8 cellular contexts compared by ENCODE assay signal in the genomic region with DNA sequence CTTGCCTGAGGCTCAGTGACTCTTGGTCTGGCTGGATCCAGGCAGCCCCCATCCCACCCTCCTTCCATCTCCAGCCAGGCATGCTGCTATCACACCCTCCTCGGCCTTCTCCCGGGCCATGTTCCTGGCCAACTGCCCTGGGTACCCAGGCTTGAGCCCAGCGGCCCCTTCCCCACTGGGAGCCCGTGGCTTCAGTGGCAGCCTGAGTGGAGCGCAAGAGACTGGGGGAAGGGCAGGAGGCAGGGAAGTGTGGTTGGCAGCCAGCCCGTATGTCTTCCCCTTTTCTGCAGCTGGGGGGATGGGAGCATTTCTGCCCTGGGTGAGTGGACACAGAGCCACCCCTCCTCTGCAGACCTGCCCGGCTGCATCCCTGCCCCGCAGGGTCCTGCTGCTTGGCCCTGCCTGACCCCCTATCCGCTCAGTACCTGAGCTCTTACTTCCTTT.
DNase-seq lines count a peak whose midpoint lies in the region; ATAC-seq and TF ChIP-seq lines count a peak whose summit lies in the region.

No MANE protein-coding gene starts in this region.

- DNase-seq in H7: peak; percentile 81
- peak; percentile 97 for DNase-seq in OCI-M1 (lab: John Stamatoyannopoulos, UW)
- peak; percentile 82 for DNase-seq in cardiac septum (ENCODE audit: low spot score)
- peak; percentile 72 for DNase-seq in pons (ENCODE audit: low spot score)
- DNase-seq in DMS114 treated with DMSO at 0.1 percent for 48 hours (lab: John Stamatoyannopoulos, UW; ENCODE audit: unreplicated experiment): no peak
- DNase-seq in activated CD4-positive, alpha-beta T cell treated with anti-CD3 and anti-CD28 coated beads, Interleukin-2, amount 10 ng/mL, durations not matched to agents 24 days and 14 days: no peak
- DNase-seq in GM10248 (ENCODE audit: extremely low spot score): no peak

- H3K27me3 Mint-ChIP-seq in activated CD4-positive, alpha-beta T cell treated with anti-CD3 and anti-CD28 coated beads, Interleukin-2, amount 10 ng/mL, durations not matched to agents 24 days and 14 days: peaks cover 1% of the 10 kb centered on the region

- no peak for TF ChIP-seq CTCF in GM10248 (IDR thresholded peaks at IDR 0.05; ENCODE audit: control extremely low read depth, extremely low read depth, low read depth, missing control alignments)

- CTCF ChIA-PET in GM10248 (lab: Yijun Ruan, JAX): interaction anchor here (1.0 to 1.1 kb wide), 2 partner anchors 13 to 95 kb away, joined by 3 to 4 read pairs; no protein-coding TSS in a partner anchor

- H3K36me3 Mint-ChIP-seq in activated CD4-positive, alpha-beta T cell treated with anti-CD3 and anti-CD28 coated beads, Interleukin-2, amount 10 ng/mL, durations not matched to agents 24 days and 14 days (ENCODE audit: low read depth): no peaks in the 10 kb centered on the region

- H3K36me3 ChIP-seq in H7 (replicated peaks; ENCODE audit: control insufficient read depth, insufficient read depth, low read length): peaks cover 2% of the 10 kb centered on the region; the same call in 1 of the 2 replicates

- no peaks in the 10 kb centered on the region for H3K27me3 ChIP-seq in H7 (ENCODE audit: control insufficient read depth, insufficient read depth, low read length)

- intact Hi-C loops in cardiac septum (cut with DNase I): no loop called here
- intact Hi-C loops in activated CD4-positive, alpha-beta T cell treated with anti-CD3 and anti-CD28 coated beads, Interleukin-2, amount 10 ng/mL, durations not matched to agents 24 days and 14 days (cut with micrococcal nuclease): no loop called here

- H3K27ac Mint-ChIP-seq in activated CD4-positive, alpha-beta T cell treated with anti-CD3 and anti-CD28 coated beads, Interleukin-2, amount 10 ng/mL, durations not matched to agents 24 days and 14 days: no peak overlapping the region

- POLR2A ChIA-PET in GM10248 (lab: Yijun Ruan, JAX): no interaction called here

- no peak overlapping the region for H3K4me3 Mint-ChIP-seq in activated CD4-positive, alpha-beta T cell treated with anti-CD3 and anti-CD28 coated beads, Interleukin-2, amount 10 ng/mL, durations not matched to agents 24 days and 14 days

- H3K9me3 Mint-ChIP-seq in activated CD4-positive, alpha-beta T cell treated with anti-CD3 and anti-CD28 coated beads, Interleukin-2, amount 10 ng/mL, durations not matched to agents 24 days and 14 days: no peaks in the 10 kb centered on the region

- no peak overlapping the region for H3K4me3 ChIP-seq in H7 (ENCODE audit: insufficient read depth, low read depth, low read length)

- no peaks in the 10 kb centered on the region for H3K4me1 Mint-ChIP-seq in activated CD4-positive, alpha-beta T cell treated with anti-CD3 and anti-CD28 coated beads, Interleukin-2, amount 10 ng/mL, durations not matched to agents 24 days and 14 days

- no peak for ATAC-seq in GM19351 (IDR thresholded peaks at IDR 0.05; ENCODE audit: unreplicated experiment)

Comparison
In these comparisons a context has a peak if more than half of its experiments do, and no peak if none do; other contexts are left out.
1. DNase-seq: peak in H7 (single experiment), OCI-M1 (single experiment), cardiac septum (single experiment) and pons (single experiment); none in DMS114 treated with DMSO at 0.1 percent for 48 hours (single experiment), activated CD4-positive, alpha-beta T cell treated with anti-CD3 and anti-CD28 coated beads, Interleukin-2, amount 10 ng/mL, durations not matched to agents 24 days and 14 days (single experiment) and GM10248 (single experiment).